ENCODE assay signal across 9 cellular contexts in genomic region chr12:108801736-108802665, GRCh38. TPM values are rescaled to one million over a fixed set of nuclear protein-coding genes. Genes with fewer than 3 reads are reported as not detected.
DNase-seq lines count a peak whose midpoint lies in the region; ATAC-seq, FAIRE-seq and TF ChIP-seq lines count a peak whose summit lies in the region.
"Had no signal": no experiment of that assay in that cellular context is flagged by ENCODE, and none has a peak within 500 bp of the region (broad histone marks: within the 10 kb centered on the region; RNA-seq: fewer than 3 reads in every experiment).

No MANE protein-coding gene starts in this region.

- ATAC-seq in gastrocnemius medialis (peak; percentile 91 to 93), HG03521 (IDR thresholded peaks at IDR 0.05; ENCODE audit: unreplicated experiment) (no peak)
- ATAC-seq in stimulated activated naive CD8-positive, alpha-beta T cell treated with anti-CD3 and anti-CD28 coated beads, Interleukin-15, Interleukin-2, amounts not matched to agents 100 U/mL and 50 U/mL, for 24 hours = no peak

- FAIRE-seq in GM19239 (lab: Jason Lieb, UNC) = no peak

- H3K9me3 ChIP-seq in hepatocyte (ENCODE audit: low read depth) (no peaks in the 10 kb centered on the region), gastrocnemius medialis (no peaks in the 10 kb centered on the region)

- intact Hi-C loops in gastrocnemius medialis (cut with DNase I; ENCODE audit: low total_unique reads) = loop anchor here (1.0 to 2.0 kb wide), 4 partner anchors 52 to 237 kb away; no protein-coding TSS in a partner anchor

- DNase-seq in GM03348 (ENCODE audit: low spot score) = peak; percentile 68
- peak; percentile 90 for DNase-seq in amniotic epithelial cell (ENCODE audit: low read depth)
- DNase-seq in hepatocyte (ENCODE audit: low spot score) = peak; percentile 62
- DNase-seq in gastrocnemius medialis = peak; percentile 92 to 95
- no peak for DNase-seq in NCI-H510A treated with DMSO at 0.1 percent for 48 hours (lab: John Stamatoyannopoulos, UW)
- DNase-seq in GM19239 (ENCODE audit: insufficient read length, low spot score) = no peak
- no peak for DNase-seq in stimulated activated naive CD8-positive, alpha-beta T cell treated with anti-CD3 and anti-CD28 coated beads, Interleukin-15, Interleukin-2, amounts not matched to agents 100 U/mL and 50 U/mL, for 24 hours
- DNase-seq: stimulated activated CD4-positive, alpha-beta T cell treated with anti-CD3 and anti-CD28 coated beads, Interleukin-4, amount 100 ng/mL, for 24 hours had no signal

- 63% methylated on average over 15 of the region's 17 CpGs for whole genome bisulfite sequencing in hepatocyte (ENCODE audit: low lambda C conversion rate, missing lambda C conversion rate)

- no peak overlapping the region for H2AFZ ChIP-seq in hepatocyte

- peak overlapping the region; percentile 62 for H3K4me2 ChIP-seq in hepatocyte

- H3K9me2 ChIP-seq in hepatocyte (replicated peaks; ENCODE audit: insufficient read depth) = no peaks in the 10 kb centered on the region

- no peaks in the 10 kb centered on the region for H3K79me2 ChIP-seq in hepatocyte

- no peaks in the 10 kb centered on the region for H3K27me3 ChIP-seq in hepatocyte
- H3K27me3 ChIP-seq in gastrocnemius medialis = no peaks in the 10 kb centered on the region

- peak; percentile 48 to 91 for TF ChIP-seq POLR2A in gastrocnemius medialis (IDR thresholded peaks at IDR 0.05)

- no peak for TF ChIP-seq CTCF in hepatocyte (IDR thresholded peaks at IDR 0.05; ENCODE audit: poor library complexity)
- peak in 1 of 5 experiments; percentile 12 for TF ChIP-seq CTCF in gastrocnemius medialis (IDR thresholded peaks at IDR 0.05 in 4 of 5, conservative IDR thresholded peaks at IDR 0.05 in 1 of 5)

- H3K36me3 ChIP-seq in hepatocyte (replicated peaks; ENCODE audit: insufficient read depth, low read depth) (no peaks in the 10 kb centered on the region), gastrocnemius medialis (peaks cover 0 to 62% of the 10 kb centered on the region in 2 donors)

- peaks cover 34% of the 10 kb centered on the region for H3K4me1 ChIP-seq in hepatocyte (ENCODE audit: insufficient read depth)
- H3K4me1 ChIP-seq in gastrocnemius medialis = peaks cover 67 to 72% of the 10 kb centered on the region in 2 donors

- peak overlapping the region; percentile 91 for H3K27ac ChIP-seq in hepatocyte
- peak overlapping the region; percentile 93 to 97 (median 96) for H3K27ac ChIP-seq in gastrocnemius medialis

- H3K4me3 ChIP-seq in hepatocyte = no peak overlapping the region
- peak overlapping the region; percentile 27 to 39 (median 28) for H3K4me3 ChIP-seq in gastrocnemius medialis

- in situ Hi-C loops in gastrocnemius medialis (cut with MboI; ENCODE audit: low sequenced_read_pairs in 4 of 4) = loop anchor here (5.0 to 10.0 kb wide), 5 partner anchors 53 to 237 kb away; partner anchors contain the start of genes ISCU (in 2 of the 4), SART3 (in 2 of the 4) and SSH1 (in 2 of the 4)

- no peaks in the 10 kb centered on the region for H4K20me1 ChIP-seq in hepatocyte (ENCODE audit: insufficient read depth, poor library complexity, severe bottlenecking)

RNA-seq across cellular contexts. Expression of gene SSH1, which starts 55.4 kb away (rescaled TPM):
- 8.2 and 8.9 TPM in 2 replicates for total RNA-seq in hepatocyte
- 7.4 and 12.2 TPM in 2 replicates for polyA plus RNA-seq in hepatocyte
- 10 to 100 TPM; 19.6 to 33.6 (median 22.8) TPM for total RNA-seq in gastrocnemius medialis

Comparison
In these comparisons a context has a peak if more than half of its experiments do, and no peak if none do; other contexts are left out.
1. DNase-seq: peak in GM03348 (single experiment), amniotic epithelial cell (single experiment), hepatocyte (single experiment) and gastrocnemius medialis (2 of 2); none in NCI-H510A treated with DMSO at 0.1 percent for 48 hours (single experiment), GM19239 (single experiment) and stimulated activated naive CD8-positive, alpha-beta T cell treated with anti-CD3 and anti-CD28 coated beads, Interleukin-15, Interleukin-2, amounts not matched to agents 100 U/mL and 50 U/mL, for 24 hours (single experiment).
2. ATAC-seq: peak in gastrocnemius medialis (2 of 2); none in stimulated activated naive CD8-positive, alpha-beta T cell treated with anti-CD3 and anti-CD28 coated beads, Interleukin-15, Interleukin-2, amounts not matched to agents 100 U/mL and 50 U/mL, for 24 hours (single experiment) and HG03521 (single experiment).